In the genomic region with DNA sequence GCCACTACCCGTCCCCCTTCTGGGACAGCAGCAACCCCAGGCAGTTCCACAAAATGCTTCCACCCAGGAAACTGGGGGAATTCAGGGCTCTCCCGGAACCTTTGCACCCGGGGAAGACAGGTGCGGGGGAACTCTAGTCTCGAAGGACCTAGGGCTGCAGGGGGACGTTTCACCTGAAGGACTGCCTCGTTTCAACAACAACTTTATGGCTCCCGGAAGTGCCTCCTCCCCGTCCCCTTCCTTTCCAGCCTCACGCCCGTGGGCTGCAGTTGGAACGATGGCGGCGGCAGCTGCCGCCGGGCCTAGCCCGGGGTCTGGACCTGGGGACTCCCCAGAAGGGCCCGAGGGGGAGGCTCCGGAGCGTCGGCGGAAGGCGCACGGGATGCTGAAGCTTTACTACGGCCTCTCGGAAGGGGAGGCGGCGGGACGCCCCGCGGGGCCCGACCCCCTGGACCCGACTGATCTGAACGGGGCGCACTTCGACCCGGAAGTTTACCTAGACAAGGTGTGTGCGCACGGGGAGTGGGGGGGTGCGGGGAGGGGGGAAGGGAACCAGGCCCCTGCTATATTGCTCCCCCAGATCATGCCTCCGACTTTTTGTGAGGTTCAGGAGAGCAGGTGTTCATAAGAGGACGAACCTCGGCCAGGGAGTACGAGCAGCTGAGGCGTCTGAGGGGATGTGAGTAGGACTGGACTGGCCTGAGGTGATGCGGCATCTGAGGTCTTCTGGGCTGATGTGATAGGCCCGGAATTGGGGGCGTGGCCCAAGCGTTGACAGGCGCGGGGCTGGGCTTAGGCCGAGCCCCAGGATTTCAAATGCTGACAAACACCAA, we compare ENCODE assay signal across 8 cellular contexts. TPM values are rescaled to one million over a fixed set of nuclear protein-coding genes. Genes with fewer than 3 reads are reported as not detected.
DNase-seq lines count a peak whose midpoint lies in the region; ATAC-seq and TF ChIP-seq lines count a peak whose summit lies in the region.

A gene (plus strand): TSS at position 241 of the 833 bp plus-strand sequence. CDS start 37 bp downstream, at position 278.

- TF ChIP-seq EP300 in esophagus muscularis mucosa (IDR thresholded peaks at IDR 0.05), result no peak

- DNase-seq in DMS114 treated with DMSO at 0.1 percent for 48 hours (lab: John Stamatoyannopoulos, UW; ENCODE audit: unreplicated experiment) (peak; percentile 79), KG1 (lab: John Stamatoyannopoulos, UW) (peak; percentile 88), Peyer's patch (peak; percentile 92 to 96 (median 92)), esophagus muscularis mucosa (ENCODE audit: extremely low spot score) (peak; percentile 97)
- peak; percentile 89 to 90 for DNase-seq in activated T-cell treated with anti-CD3 and anti-CD28 coated beads, Interleukin-2, amount 50 U/mL, for 48 hours
- peak; percentile 64 for DNase-seq in stimulated activated CD8-positive, alpha-beta memory T cell treated with anti-CD3 and anti-CD28 coated beads, Interleukin-7, amount 100 ng/mL, for 24 hours (ENCODE audit: low read depth)

- H3K27me3 ChIP-seq in Peyer's patch (no peaks in the 10 kb centered on the region), esophagus muscularis mucosa (no peaks in the 10 kb centered on the region), muscle layer of duodenum (ENCODE audit: low read depth, low read length) (no peaks in the 10 kb centered on the region)

- intact Hi-C loops in esophagus muscularis mucosa (cut with DNase I), result loop anchor here (1.0 kb wide), 1 partner anchor 12 kb away; a partner anchor contains a TSS

- peaks cover 0 to 16% (median 0%) of the 10 kb centered on the region in 3 donors for H3K36me3 ChIP-seq in Peyer's patch
- peaks cover 0 to 27% (median 12%) of the 10 kb centered on the region in 4 donors for H3K36me3 ChIP-seq in esophagus muscularis mucosa
- peaks cover 4 to 5% of the 10 kb centered on the region in 2 donors for H3K36me3 ChIP-seq in muscle layer of duodenum (ENCODE audit: control insufficient read depth in 1 of 2, insufficient read depth in 2 of 2, low read length in 2 of 2)

- peak within 1 kb of the TSS; percentile 88 to 94 (median 92) for H3K27ac ChIP-seq in Peyer's patch
- H3K27ac ChIP-seq in esophagus muscularis mucosa (replicated peaks in 1 of 4), result peak within 1 kb of the TSS; percentile 85 to 96 (median 90)
- H3K27ac ChIP-seq in muscle layer of duodenum (ENCODE audit: low read length), result peak within 1 kb of the TSS; percentile 80

- H3K4me3 ChIP-seq in Peyer's patch (peak within 1 kb of the TSS; percentile 63 to 91 (median 82)), esophagus muscularis mucosa (peak within 1 kb of the TSS; percentile 75 to 93 (median 88)), muscle layer of duodenum (ENCODE audit: low read depth in 1 of 2, low read length in 2 of 2) (peak within 1 kb of the TSS; percentile 75 to 91)

- H3K9me3 ChIP-seq in Peyer's patch (no peaks in the 10 kb centered on the region), esophagus muscularis mucosa (no peaks in the 10 kb centered on the region), muscle layer of duodenum (ENCODE audit: control insufficient read depth in 1 of 2, low read length in 2 of 2) (no peaks in the 10 kb centered on the region)

- peaks cover 4 to 9% (median 7%) of the 10 kb centered on the region in 4 donors for H3K4me1 ChIP-seq in Peyer's patch
- H3K4me1 ChIP-seq in esophagus muscularis mucosa, result peaks cover 20 to 31% (median 25%) of the 10 kb centered on the region in 4 donors
- peaks cover 5 to 13% of the 10 kb centered on the region in 2 donors for H3K4me1 ChIP-seq in muscle layer of duodenum (ENCODE audit: control insufficient read depth in 1 of 2, insufficient read depth in 2 of 2, low read length in 2 of 2)

- WGBS in esophagus muscularis mucosa, result 0% methylated on average over 15 of the region's 52 CpGs

- TF ChIP-seq POLR2A in Peyer's patch (IDR thresholded peaks at IDR 0.05) (peak; percentile 54 to 56), esophagus muscularis mucosa (IDR thresholded peaks at IDR 0.05; ENCODE audit: low read depth) (peak; percentile 52)

- peak; percentile 84 for ATAC-seq in GM21619 (IDR thresholded peaks at IDR 0.05; ENCODE audit: unreplicated experiment)

- TF ChIP-seq CTCF in Peyer's patch (IDR thresholded peaks at IDR 0.05), result peak in 4 of 6 experiments; percentile 27 to 42 (median 30)
- TF ChIP-seq CTCF in esophagus muscularis mucosa (IDR thresholded peaks at IDR 0.05), result peak in 1 of 3 experiments; percentile 45

RNA-seq across cellular contexts. Expression of the gene that starts here (rescaled TPM):
- total RNA-seq in Peyer's patch (100 to 1,000 TPM; 280 to 636 (median 416) TPM), esophagus muscularis mucosa (100 to 1,000 TPM; 185 to 414 (median 237) TPM)

Comparison
In these comparisons a context has a peak if more than half of its experiments do, and no peak if none do; other contexts are left out.
1. Peak in every context shown above with its lines: DNase-seq, ATAC-seq, H3K4me3 ChIP-seq and H3K27ac ChIP-seq.